Comparison of ENCODE assay signal across 1 cellular context in the genomic region with DNA sequence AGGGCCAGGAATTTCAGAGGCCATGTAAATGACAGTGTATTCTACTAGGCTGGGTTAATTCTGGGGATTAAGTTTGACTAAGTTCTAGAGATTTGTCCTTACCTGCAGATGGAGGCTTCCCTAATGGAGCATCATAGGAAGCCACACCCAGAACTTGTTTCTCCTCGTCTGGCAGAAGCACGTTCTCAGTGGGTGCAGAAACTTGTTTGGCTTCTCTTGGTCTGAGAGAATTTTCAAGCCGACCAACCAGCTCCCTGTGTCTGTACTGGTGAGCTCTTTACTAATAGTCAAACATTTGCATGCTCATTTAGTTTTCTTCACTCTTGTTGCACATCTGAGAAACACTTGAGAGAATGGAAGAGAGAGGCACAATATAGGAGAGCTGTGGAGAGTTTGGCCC.
TF ChIP-seq lines count a peak whose summit lies in the region.

No MANE protein-coding gene starts in this region.

TF ChIP-seq in HCT116, 20 proteins besides CTCF, POLR2A, EP300 and RAD21 (continued from another document):
- TF ChIP-seq YY1 (IDR thresholded peaks at IDR 0.05; ENCODE audit: extremely low read depth, insufficient replicate concordance, low read depth, low read length) (no peak), EGR1 (IDR thresholded peaks at IDR 0.05; ENCODE audit: low read depth) (no peak), SP1 (IDR thresholded peaks at IDR 0.05; ENCODE audit: low read depth) (no peak), FOSL1 (IDR thresholded peaks at IDR 0.05; ENCODE audit: low read depth) (no peak), SRF (IDR thresholded peaks at IDR 0.05; ENCODE audit: low read depth) (no peak), EZH2 (IDR thresholded peaks at IDR 0.05) (no peak), TCF7L2 (IDR thresholded peaks at IDR 0.05; ENCODE audit: borderline replicate concordance, extremely low read depth, insufficient read depth, insufficient read length) (no peak), ZNF274 (IDR thresholded peaks at IDR 0.05; ENCODE audit: low read depth, low read length) (no peak), EZH2phosphoT487 (IDR thresholded peaks at IDR 0.05; ENCODE audit: borderline replicate concordance) (no peak), JUND (IDR thresholded peaks at IDR 0.05) (no peak)
- TF ChIP-seq, protein P1, sequence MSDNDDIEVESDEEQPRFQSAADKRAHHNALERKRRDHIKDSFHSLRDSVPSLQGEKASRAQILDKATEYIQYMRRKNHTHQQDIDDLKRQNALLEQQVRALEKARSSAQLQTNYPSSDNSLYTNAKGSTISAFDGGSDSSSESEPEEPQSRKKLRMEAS (IDR thresholded peaks at IDR 0.05) = no peak
- TF ChIP-seq, protein P2, sequence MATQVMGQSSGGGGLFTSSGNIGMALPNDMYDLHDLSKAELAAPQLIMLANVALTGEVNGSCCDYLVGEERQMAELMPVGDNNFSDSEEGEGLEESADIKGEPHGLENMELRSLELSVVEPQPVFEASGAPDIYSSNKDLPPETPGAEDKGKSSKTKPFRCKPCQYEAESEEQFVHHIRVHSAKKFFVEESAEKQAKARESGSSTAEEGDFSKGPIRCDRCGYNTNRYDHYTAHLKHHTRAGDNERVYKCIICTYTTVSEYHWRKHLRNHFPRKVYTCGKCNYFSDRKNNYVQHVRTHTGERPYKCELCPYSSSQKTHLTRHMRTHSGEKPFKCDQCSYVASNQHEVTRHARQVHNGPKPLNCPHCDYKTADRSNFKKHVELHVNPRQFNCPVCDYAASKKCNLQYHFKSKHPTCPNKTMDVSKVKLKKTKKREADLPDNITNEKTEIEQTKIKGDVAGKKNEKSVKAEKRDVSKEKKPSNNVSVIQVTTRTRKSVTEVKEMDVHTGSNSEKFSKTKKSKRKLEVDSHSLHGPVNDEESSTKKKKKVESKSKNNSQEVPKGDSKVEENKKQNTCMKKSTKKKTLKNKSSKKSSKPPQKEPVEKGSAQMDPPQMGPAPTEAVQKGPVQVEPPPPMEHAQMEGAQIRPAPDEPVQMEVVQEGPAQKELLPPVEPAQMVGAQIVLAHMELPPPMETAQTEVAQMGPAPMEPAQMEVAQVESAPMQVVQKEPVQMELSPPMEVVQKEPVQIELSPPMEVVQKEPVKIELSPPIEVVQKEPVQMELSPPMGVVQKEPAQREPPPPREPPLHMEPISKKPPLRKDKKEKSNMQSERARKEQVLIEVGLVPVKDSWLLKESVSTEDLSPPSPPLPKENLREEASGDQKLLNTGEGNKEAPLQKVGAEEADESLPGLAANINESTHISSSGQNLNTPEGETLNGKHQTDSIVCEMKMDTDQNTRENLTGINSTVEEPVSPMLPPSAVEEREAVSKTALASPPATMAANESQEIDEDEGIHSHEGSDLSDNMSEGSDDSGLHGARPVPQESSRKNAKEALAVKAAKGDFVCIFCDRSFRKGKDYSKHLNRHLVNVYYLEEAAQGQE (IDR thresholded peaks at IDR 0.05; ENCODE audit: low read depth) = no peak
- TF ChIP-seq, protein P3, sequence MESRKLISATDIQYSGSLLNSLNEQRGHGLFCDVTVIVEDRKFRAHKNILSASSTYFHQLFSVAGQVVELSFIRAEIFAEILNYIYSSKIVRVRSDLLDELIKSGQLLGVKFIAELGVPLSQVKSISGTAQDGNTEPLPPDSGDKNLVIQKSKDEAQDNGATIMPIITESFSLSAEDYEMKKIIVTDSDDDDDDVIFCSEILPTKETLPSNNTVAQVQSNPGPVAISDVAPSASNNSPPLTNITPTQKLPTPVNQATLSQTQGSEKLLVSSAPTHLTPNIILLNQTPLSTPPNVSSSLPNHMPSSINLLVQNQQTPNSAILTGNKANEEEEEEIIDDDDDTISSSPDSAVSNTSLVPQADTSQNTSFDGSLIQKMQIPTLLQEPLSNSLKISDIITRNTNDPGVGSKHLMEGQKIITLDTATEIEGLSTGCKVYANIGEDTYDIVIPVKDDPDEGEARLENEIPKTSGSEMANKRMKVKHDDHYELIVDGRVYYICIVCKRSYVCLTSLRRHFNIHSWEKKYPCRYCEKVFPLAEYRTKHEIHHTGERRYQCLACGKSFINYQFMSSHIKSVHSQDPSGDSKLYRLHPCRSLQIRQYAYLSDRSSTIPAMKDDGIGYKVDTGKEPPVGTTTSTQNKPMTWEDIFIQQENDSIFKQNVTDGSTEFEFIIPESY (IDR thresholded peaks at IDR 0.05; ENCODE audit: extremely low read depth, insufficient replicate concordance, low read length) = no peak
